Comparison of ENCODE assay signal across 8 cellular contexts in the genomic region with DNA sequence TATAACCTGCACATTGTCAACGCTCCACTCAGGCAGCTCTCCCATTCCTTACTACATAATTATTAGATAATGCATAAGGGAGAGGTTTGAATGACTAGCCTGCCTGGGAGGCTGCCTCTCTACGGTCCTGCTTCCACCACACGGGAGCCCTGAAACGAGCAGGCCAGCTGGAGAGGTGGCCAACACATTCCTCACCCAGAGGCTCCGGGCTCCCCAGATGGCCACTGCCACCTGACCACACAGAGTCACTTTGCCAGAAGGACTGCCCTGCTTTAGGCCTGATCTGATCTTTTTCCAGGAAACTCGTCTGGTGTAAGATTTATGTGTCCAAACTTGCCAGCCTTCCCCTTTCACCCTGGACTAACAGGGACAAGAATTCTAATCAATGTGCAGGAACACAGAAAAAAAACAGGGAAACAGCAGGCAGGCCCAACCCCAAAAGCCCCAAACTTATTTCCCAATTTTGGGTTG. TPM values are rescaled to one million over a fixed set of nuclear protein-coding genes. Genes with fewer than 3 reads are reported as not detected.
A peak's percentile ranks its signal among the peaks of the same experiment; 100 is the strongest.
DNase-seq lines count a peak whose midpoint lies in the region; FAIRE-seq and TF ChIP-seq lines count a peak whose summit lies in the region.

No MANE protein-coding gene starts in this region.

- peak overlapping the region; percentile 59 for H3K4me3 ChIP-seq in GM06990 (replicated peaks; ENCODE audit: low read depth, low read length)
- H3K4me3 ChIP-seq in fibroblast of lung (replicated peaks in 1 of 4; ENCODE audit: control extremely low read depth in 1 of 4, insufficient read depth in 1 of 4, low read depth in 3 of 4, low read length in 4 of 4), result peak overlapping the region in 1 of 4 experiments; percentile 57

- no peak for DNase-seq in GM06990 (ENCODE audit: extremely low read depth, insufficient read length)
- peak; percentile 7 for DNase-seq in SK-N-DZ (ENCODE audit: low spot score)
- peak; percentile 14 to 71 for DNase-seq in fibroblast of lung (ENCODE audit: low read depth in 2 of 2)
- peak; percentile 54 for DNase-seq in pons (ENCODE audit: low spot score)
- no peak for DNase-seq in iPS-NIHi11 (ENCODE audit: low spot score)
- no peak for DNase-seq in GM10266 (ENCODE audit: extremely low spot score)
- DNase-seq in NCI-H1694 treated with DMSO at 0.1 percent for 48 hours (lab: John Stamatoyannopoulos, UW), result no peak
- DNase-seq in HTR-8/SVneo (ENCODE audit: insufficient read length, low spot score), result no peak

- H2AFZ ChIP-seq in fibroblast of lung (ENCODE audit: low read length), result peak overlapping the region; percentile 92

- FAIRE-seq in HTR-8/SVneo (lab: Jason Lieb, UNC), result no peak

- no peak for TF ChIP-seq CTCF in GM06990 (IDR thresholded peaks at IDR 0.05; ENCODE audit: insufficient read depth, low read length, poor library complexity, severe bottlenecking)
- no peak for TF ChIP-seq CTCF in fibroblast of lung (conservative IDR thresholded peaks at IDR 0.05 in 1 of 2, IDR thresholded peaks at IDR 0.05 in 1 of 2; ENCODE audit: low read depth in 1 of 2, low read length in 2 of 2)
- TF ChIP-seq CTCF in GM10266 (IDR thresholded peaks at IDR 0.05; ENCODE audit: control insufficient read depth, insufficient read depth, low read depth, missing control alignments), result no peak

- H3K4me2 ChIP-seq in fibroblast of lung (ENCODE audit: extremely low read depth, insufficient read depth, low read length), result peak overlapping the region; percentile 79

- no peaks in the 10 kb centered on the region for H3K9me3 ChIP-seq in fibroblast of lung (ENCODE audit: control insufficient read depth, insufficient read depth, low read depth, low read length)

- H4K20me1 ChIP-seq in fibroblast of lung (ENCODE audit: control insufficient read depth, extremely low read depth, insufficient read depth, low read length), result no peaks in the 10 kb centered on the region

- H3K4me1 ChIP-seq in fibroblast of lung (ENCODE audit: control insufficient read depth, extremely low read depth, insufficient read depth, low read length), result peaks cover 10% of the 10 kb centered on the region

- H3K27me3 ChIP-seq in GM06990 (replicated peaks; ENCODE audit: control insufficient read depth, insufficient read depth, low read length) (no peaks in the 10 kb centered on the region), fibroblast of lung (ENCODE audit: control insufficient read depth, insufficient read depth, low read length) (no peaks in the 10 kb centered on the region)

- H3K36me3 ChIP-seq in GM06990 (ENCODE audit: control insufficient read depth, insufficient read depth, low read length), result no peaks in the 10 kb centered on the region
- H3K36me3 ChIP-seq in fibroblast of lung (ENCODE audit: control insufficient read depth, insufficient read depth, low read length), result no peaks in the 10 kb centered on the region

- peak overlapping the region; percentile 64 for H3K27ac ChIP-seq in fibroblast of lung (ENCODE audit: insufficient read depth, low read length)

- no peak overlapping the region for H3K9ac ChIP-seq in fibroblast of lung (ENCODE audit: insufficient read depth, low read length)

- no peaks in the 10 kb centered on the region for H3K79me2 ChIP-seq in fibroblast of lung (ENCODE audit: control insufficient read depth, insufficient read depth, low read length)

RNA-seq across cellular contexts. Expression of a gene that starts 27.8 kb away (rescaled TPM):
- polyA plus RNA-seq in SK-N-DZ (2014; cell fraction: cytosol; rRNA removed), result 0.52 and 1.8 TPM in 2 replicates
- polyA plus RNA-seq in SK-N-DZ (2014; cell fraction: nucleus; rRNA removed), result 0.33 and 0.89 TPM in 2 replicates
- 0.51 and 0.83 TPM in 2 replicates for total RNA-seq in fibroblast of lung
- polyA plus RNA-seq in fibroblast of lung, result 2.1 and 3.2 TPM in 2 replicates
- polyA plus RNA-seq in fibroblast of lung (2012), result 1.1 and 2.9 TPM in 2 replicates
- polyA minus RNA-seq in fibroblast of lung (ENCODE audit: low replicate concordance), result 3.1 and 5.3 TPM in 2 replicates

Comparison
In these comparisons a context has a peak if more than half of its experiments do, and no peak if none do; other contexts are left out.
1. DNase-seq: peak in SK-N-DZ (single experiment), fibroblast of lung (2 of 2) and pons (single experiment); none in GM06990 (single experiment), iPS-NIHi11 (single experiment), GM10266 (single experiment), NCI-H1694 treated with DMSO at 0.1 percent for 48 hours (single experiment) and HTR-8/SVneo (single experiment).